Comparison of ENCODE assay signal across 8 cellular contexts in the genomic region with DNA sequence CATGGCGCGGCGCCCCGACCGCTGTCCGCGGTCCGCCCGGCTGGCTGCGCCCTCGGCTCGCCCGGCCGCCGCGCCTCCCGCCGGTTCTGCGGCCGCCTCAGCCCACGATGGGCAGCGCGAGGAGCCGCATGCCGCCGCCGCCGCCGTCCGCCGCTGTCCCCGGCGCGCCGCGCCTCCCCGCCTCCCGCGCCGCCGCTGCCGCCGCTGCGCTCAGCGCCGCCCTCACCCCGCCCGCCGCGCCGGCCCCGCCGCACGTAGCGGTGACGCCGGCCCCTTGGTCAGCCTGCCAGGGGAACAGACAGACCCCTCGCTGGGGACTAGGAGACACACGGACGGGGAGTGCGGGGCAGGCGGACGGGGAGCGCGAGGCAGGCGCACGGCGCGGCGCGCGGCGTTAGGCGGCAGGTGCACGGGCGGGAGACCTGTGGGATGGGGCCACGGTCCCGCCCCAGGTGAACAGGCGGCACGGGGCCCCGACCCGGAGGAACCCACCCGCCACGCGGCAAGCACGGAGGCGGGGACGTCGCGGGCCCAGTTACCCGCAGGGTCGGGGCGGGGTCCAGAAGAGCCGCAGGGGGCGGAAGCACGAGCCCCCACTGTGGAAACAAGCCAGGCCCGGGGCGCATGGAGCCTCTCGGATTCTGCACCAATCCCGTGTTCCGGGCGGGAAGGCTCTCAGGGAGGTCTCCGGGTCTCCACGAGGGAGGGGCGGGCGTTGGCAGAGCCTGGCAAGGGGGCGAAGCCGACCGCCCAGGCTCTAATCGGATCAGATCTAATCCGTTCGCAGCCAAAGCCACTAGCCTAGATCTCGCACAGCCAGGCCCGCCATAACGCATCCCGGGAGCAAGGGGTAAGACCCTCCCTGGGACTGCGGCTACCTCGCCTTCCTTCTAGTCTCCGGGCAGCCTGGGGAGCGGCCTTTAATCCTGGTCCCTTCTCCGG. TPM values are rescaled to one million over a fixed set of nuclear protein-coding genes. Genes with fewer than 3 reads are reported as not detected.
DNase-seq lines count a peak whose midpoint lies in the region; ATAC-seq and TF ChIP-seq lines count a peak whose summit lies in the region.

A gene with protein sequence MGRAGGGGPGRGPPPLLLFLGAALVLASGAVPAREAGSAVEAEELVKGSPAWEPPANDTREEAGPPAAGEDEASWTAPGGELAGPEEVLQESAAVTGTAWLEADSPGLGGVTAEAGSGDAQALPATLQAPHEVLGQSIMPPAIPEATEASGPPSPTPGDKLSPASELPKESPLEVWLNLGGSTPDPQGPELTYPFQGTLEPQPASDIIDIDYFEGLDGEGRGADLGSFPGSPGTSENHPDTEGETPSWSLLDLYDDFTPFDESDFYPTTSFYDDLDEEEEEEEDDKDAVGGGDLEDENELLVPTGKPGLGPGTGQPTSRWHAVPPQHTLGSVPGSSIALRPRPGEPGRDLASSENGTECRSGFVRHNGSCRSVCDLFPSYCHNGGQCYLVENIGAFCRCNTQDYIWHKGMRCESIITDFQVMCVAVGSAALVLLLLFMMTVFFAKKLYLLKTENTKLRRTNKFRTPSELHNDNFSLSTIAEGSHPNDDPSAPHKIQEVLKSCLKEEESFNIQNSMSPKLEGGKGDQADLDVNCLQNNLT (minus strand): TSS at position 175 of the 942 bp plus-strand sequence. CDS start 172 bp downstream, at position 3.

- no peak within 1 kb of the TSS for H3K27ac ChIP-seq in H9 (ENCODE audit: insufficient read length, low read depth, low read length)
- H3K27ac ChIP-seq in duodenal mucosa (ENCODE audit: low read depth, low read length), result no peak within 1 kb of the TSS
- H3K27ac ChIP-seq in mesendoderm (ENCODE audit: low read depth, low read length), result no peak within 1 kb of the TSS
- no peak within 1 kb of the TSS for H3K27ac ChIP-seq in subcutaneous abdominal adipose tissue (ENCODE audit: low read depth, low read length)

- no peaks in the 10 kb centered on the region for H3K79me2 ChIP-seq in H9 (ENCODE audit: insufficient read depth, low read length)
- H3K79me2 ChIP-seq in mesendoderm (ENCODE audit: control insufficient read depth, insufficient read depth, low read length), result no peaks in the 10 kb centered on the region

- no peak within 1 kb of the TSS for H2BK15ac ChIP-seq in H9 (ENCODE audit: low read depth, low read length)
- H2BK15ac ChIP-seq in mesendoderm (replicated peaks; ENCODE audit: low read depth), result no peak within 1 kb of the TSS

- H2BK12ac ChIP-seq in H9 (ENCODE audit: insufficient read length, low read depth, low read length), result no peak within 1 kb of the TSS

- H2AK5ac ChIP-seq in H9 (ENCODE audit: insufficient read length, low read length), result no peak within 1 kb of the TSS
- no peak within 1 kb of the TSS for H2AK5ac ChIP-seq in mesendoderm (ENCODE audit: low read length)

- H2BK120ac ChIP-seq in H9 (ENCODE audit: low read depth, low read length, poor library complexity, severe bottlenecking), result no peak within 1 kb of the TSS
- H2BK120ac ChIP-seq in mesendoderm (ENCODE audit: low read depth, low read length), result no peak within 1 kb of the TSS

- no peaks in the 10 kb centered on the region for H3K4me1 ChIP-seq in H9 (ENCODE audit: insufficient read depth, low read length)
- H3K4me1 ChIP-seq in duodenal mucosa (ENCODE audit: control insufficient read depth in 1 of 2, insufficient read depth in 2 of 2, low read length in 2 of 2), result peaks cover 0 to 4% of the 10 kb centered on the region in 2 donors
- no peaks in the 10 kb centered on the region for H3K4me1 ChIP-seq in mesendoderm (ENCODE audit: control insufficient read depth, low read depth, low read length)
- H3K4me1 ChIP-seq in subcutaneous abdominal adipose tissue (ENCODE audit: control insufficient read depth in 5 of 5, insufficient read depth in 5 of 5, low read length in 5 of 5), result peaks cover 0 to 26% (median 20%) of the 10 kb centered on the region in 5 donors

- no peak within 1 kb of the TSS for H4K5ac ChIP-seq in H9 (ENCODE audit: insufficient read length, low read depth, low read length)
- H4K5ac ChIP-seq in mesendoderm (ENCODE audit: low read length), result no peak within 1 kb of the TSS

- no peak within 1 kb of the TSS for H3K27ac Mint-ChIP-seq in H9

- DNase-seq in AG08396 (ENCODE audit: low spot score), result peak; percentile 71
- DNase-seq in H9, result peak; percentile 57
- peak in 3 of 4 experiments; percentile 2 to 12 (median 6) for DNase-seq in activated CD4-positive, CD25-positive, alpha-beta regulatory T cell (lab: John Stamatoyannopoulos, UW)
- DNase-seq in mesendoderm, result no peak
- DNase-seq in GOT3 (lab: John Stamatoyannopoulos, UW), result no peak

- peaks cover 62% of the 10 kb centered on the region for H3K27me3 Mint-ChIP-seq in H9 (ENCODE audit: low read depth)

- no peak within 1 kb of the TSS for H3K9ac ChIP-seq in H9 (ENCODE audit: extremely low read depth, insufficient read length, low read length)
- H3K9ac ChIP-seq in duodenal mucosa (ENCODE audit: low read depth in 1 of 2, low read length in 2 of 2), result no peak within 1 kb of the TSS
- H3K9ac ChIP-seq in mesendoderm (ENCODE audit: low read length), result peak within 1 kb of the TSS; percentile 32
- peak within 1 kb of the TSS in 3 of 5 donors; percentile 2 to 63 (median 11) for H3K9ac ChIP-seq in subcutaneous abdominal adipose tissue (ENCODE audit: low read length in 5 of 5)

- no peak within 1 kb of the TSS for H3K18ac ChIP-seq in H9 (ENCODE audit: insufficient read length, low read depth, low read length)
- H3K18ac ChIP-seq in mesendoderm (ENCODE audit: low read length), result no peak within 1 kb of the TSS

- no peak within 1 kb of the TSS for H4K91ac ChIP-seq in H9 (ENCODE audit: insufficient read length, low read depth, low read length)

- no peak for TF ChIP-seq CTCF in H9 (conservative IDR thresholded peaks at IDR 0.05)

- no peak within 1 kb of the TSS for H3K23ac ChIP-seq in H9 (ENCODE audit: insufficient read length, low read depth, low read length)
- peak within 1 kb of the TSS; percentile 98 for H3K23ac ChIP-seq in mesendoderm (ENCODE audit: low read length)

- H3K4me1 Mint-ChIP-seq in H9, result peaks cover 6 to 12% of the 10 kb centered on the region in 2 experiments

- H3K36me3 Mint-ChIP-seq in H9 (ENCODE audit: insufficient read depth in 1 of 3, low read depth in 3 of 3), result no peaks in the 10 kb centered on the region

- H4K8ac ChIP-seq in H9 (replicated peaks; ENCODE audit: insufficient read length, low read depth, low read length) (no peak within 1 kb of the TSS), mesendoderm (ENCODE audit: low read depth, low read length) (no peak within 1 kb of the TSS)

- H3K79me1 ChIP-seq in H9 (ENCODE audit: insufficient read depth, low read depth, low read length, poor library complexity, severe bottlenecking) (no peaks in the 10 kb centered on the region), mesendoderm (ENCODE audit: low read length) (no peaks in the 10 kb centered on the region)

- ATAC-seq in HG03571 (IDR thresholded peaks at IDR 0.05; ENCODE audit: unreplicated experiment), result no peak

- H3K4me3 ChIP-seq in duodenal mucosa (ENCODE audit: low read depth in 1 of 2, low read length in 2 of 2) (peak within 1 kb of the TSS; percentile 47 to 58), mesendoderm (ENCODE audit: low read length) (no peak within 1 kb of the TSS), subcutaneous abdominal adipose tissue (ENCODE audit: low read depth in 1 of 5, low read length in 5 of 5) (peak within 1 kb of the TSS in 4 of 5 donors; percentile 48 to 73 (median 64))

- no peak within 1 kb of the TSS for H2AFZ ChIP-seq in H9 (ENCODE audit: low read length)

- H3K56ac ChIP-seq in H9 (ENCODE audit: insufficient read length, low read depth, low read length), result no peak within 1 kb of the TSS
- peak within 1 kb of the TSS; percentile 79 for H3K56ac ChIP-seq in mesendoderm (ENCODE audit: low read length)

- no peak within 1 kb of the TSS for H2BK20ac ChIP-seq in H9 (ENCODE audit: low read depth, low read length, poor library complexity, severe bottlenecking)

- no peaks in the 10 kb centered on the region; a peak in 1 of 5 replicates for H3K9me3 Mint-ChIP-seq in H9

- no peaks in the 10 kb centered on the region for H3K9me3 ChIP-seq in H9 (ENCODE audit: control insufficient read depth, low read depth, low read length)
- H3K9me3 ChIP-seq in duodenal mucosa (ENCODE audit: control insufficient read depth in 1 of 2, low read length in 2 of 2), result no peaks in the 10 kb centered on the region
- no peaks in the 10 kb centered on the region for H3K9me3 ChIP-seq in subcutaneous abdominal adipose tissue (ENCODE audit: control insufficient read depth in 5 of 5, low read length in 5 of 5)

- no peaks in the 10 kb centered on the region for H3K36me3 ChIP-seq in duodenal mucosa (ENCODE audit: control insufficient read depth in 1 of 2, insufficient read depth in 2 of 2, low read length in 2 of 2)
- no peaks in the 10 kb centered on the region for H3K36me3 ChIP-seq in mesendoderm (ENCODE audit: control insufficient read depth, insufficient read depth, low read length)
- H3K36me3 ChIP-seq in subcutaneous abdominal adipose tissue (ENCODE audit: control insufficient read depth in 5 of 5, insufficient read depth in 5 of 5, low read length in 5 of 5), result no peaks in the 10 kb centered on the region

- H3K14ac ChIP-seq in H9 (ENCODE audit: insufficient read depth, low read length), result peak within 1 kb of the TSS; percentile 43; the same call in 1 of the 2 replicates

- H3K4me2 ChIP-seq in H9 (ENCODE audit: insufficient read depth, insufficient read length, low read length) (peak within 1 kb of the TSS; percentile 42), mesendoderm (ENCODE audit: low read length) (peak within 1 kb of the TSS; percentile 74)

- H3T11ph ChIP-seq in H9 (ENCODE audit: low read length), result no peak within 1 kb of the TSS

- H3K4me3 Mint-ChIP-seq in H9, result peak within 1 kb of the TSS; percentile 58 to 77

- peaks cover 11% of the 10 kb centered on the region for H3K23me2 ChIP-seq in H9 (ENCODE audit: insufficient read length, low read depth, low read length, poor library complexity, severe bottlenecking)

- H3K27me3 ChIP-seq in H9 (ENCODE audit: insufficient read depth, low read length) (peaks cover 13% of the 10 kb centered on the region; the same call in 1 of the 2 replicates), duodenal mucosa (ENCODE audit: control insufficient read depth in 1 of 2, insufficient read depth in 2 of 2, low read length in 2 of 2) (peaks cover 24 to 32% of the 10 kb centered on the region in 2 donors), mesendoderm (ENCODE audit: insufficient read depth, low read length, poor library complexity) (peaks cover 7% of the 10 kb centered on the region), subcutaneous abdominal adipose tissue (ENCODE audit: control insufficient read depth in 5 of 5, insufficient read depth in 4 of 5, low read length in 5 of 5) (peaks cover 0 to 10% (median 0%) of the 10 kb centered on the region in 5 donors)

- H3K4ac ChIP-seq in H9 (ENCODE audit: low read depth, low read length) (no peak within 1 kb of the TSS), mesendoderm (ENCODE audit: low read depth, low read length) (no peak within 1 kb of the TSS)

- no CpG with 5 or more reads among the region's 121 CpGs for WGBS in H9 (ENCODE audit: extremely low coverage, insufficient read length, low lambda C conversion rate)
- WGBS in mesendoderm (ENCODE audit: extremely low coverage, insufficient coverage, low lambda C conversion rate), result no CpG with 5 or more reads among the region's 121 CpGs

- no peak within 1 kb of the TSS for H2BK5ac ChIP-seq in H9 (ENCODE audit: insufficient read length, low read length)
- H2BK5ac ChIP-seq in mesendoderm (ENCODE audit: low read length), result no peak within 1 kb of the TSS

- H4K20me1 ChIP-seq in H9 (ENCODE audit: control insufficient read depth, insufficient read depth, insufficient read length), result no peaks in the 10 kb centered on the region

RNA-seq across cellular contexts. Expression of the gene that starts here (rescaled TPM):
- total RNA-seq in H9 (2021), result 5.4 and 5.7 TPM in 2 replicates
- polyA plus RNA-seq in mesendoderm (2013, experiment 1 of 2), result 2.2 TPM
- polyA plus RNA-seq in mesendoderm (2013, experiment 2 of 2), result 2.4 TPM

Comparison
In these comparisons a context has a peak if more than half of its experiments do, and no peak if none do; other contexts are left out.
1. DNase-seq: peak in AG08396 (single experiment), H9 (single experiment) and activated CD4-positive, CD25-positive, alpha-beta regulatory T cell (3 of 4); none in mesendoderm (single experiment) and GOT3 (single experiment).
2. H3K9ac ChIP-seq: peak in mesendoderm (single experiment) and subcutaneous abdominal adipose tissue (3 of 5); none in H9 (single experiment) and duodenal mucosa (0 of 2).